In the genomic region with DNA sequence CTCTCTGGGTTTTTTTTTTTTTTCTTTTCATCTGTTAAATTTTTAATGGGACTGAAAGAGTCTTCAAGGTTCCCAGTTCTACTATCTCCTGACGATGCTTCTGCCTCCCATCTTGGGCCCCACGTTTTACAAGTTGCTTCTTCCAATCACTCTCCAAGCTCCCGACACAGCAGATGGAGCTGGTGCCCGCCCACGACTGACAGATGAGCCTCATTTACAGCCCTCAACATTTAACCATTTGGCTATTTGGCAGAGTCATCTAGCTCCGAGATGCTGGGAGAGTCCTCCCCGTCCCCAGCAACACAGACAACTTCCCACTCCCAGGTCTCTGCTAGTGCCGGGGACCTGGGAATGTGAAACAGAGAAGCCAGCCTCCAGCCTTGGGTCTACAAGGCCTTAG, we compare ENCODE assay signal across 21 cellular contexts.
DNase-seq lines count a peak whose midpoint lies in the region; ATAC-seq and TF ChIP-seq lines count a peak whose summit lies in the region.
"Had no signal": no experiment of that assay in that cellular context is flagged by ENCODE, and none has a peak within 500 bp of the region (broad histone marks: within the 10 kb centered on the region; RNA-seq: fewer than 3 reads in every experiment).

No MANE protein-coding gene starts in this region.

- no peaks in the 10 kb centered on the region for H3K36me3 ChIP-seq in BE2C
- H3K36me3 ChIP-seq: BLaER1 had no signal

- ATAC-seq in HG03521 (IDR thresholded peaks at IDR 0.05; ENCODE audit: unreplicated experiment) = no peak
- ATAC-seq: K562, Panc1 had no signal

- DNase-seq in NCI-H524 (lab: John Stamatoyannopoulos, UW) (peak; percentile 43 to 71), NCI-H524 treated with DMSO at 0.1 percent for 48 hours (lab: John Stamatoyannopoulos, UW) (no peak), amygdala (lab: John Stamatoyannopoulos, UW) (peak in 32 of 56 donors; percentile 2 to 75 (median 21)), left kidney (ENCODE audit: low read depth, low spot score) (peak; percentile 3), superior temporal gyrus (ENCODE audit: extremely low spot score) (peak; percentile 61), ecto neural progenitor cell (ENCODE audit: low spot score) (no peak), BE2C (no peak)
- DNase-seq: ACHN; CD4-positive, CD25-positive, alpha-beta regulatory T cell; DMS53; GM23248; H7; Kasumi-1; NCI-H2029; NCI-H2227 treated with DMSO at 0.1 percent for 48 hours; NCI-H510A treated with DMSO at 0.1 percent for 48 hours; SHP77 treated with DMSO at 0.1 percent for 48 hours had no signal

- H3K4me3 ChIP-seq in BE2C (ENCODE audit: low read depth, low read length) = no peak overlapping the region
- H3K4me3 ChIP-seq: BLaER1, GM23248, K562 had no signal

- H3K4me1 ChIP-seq in BE2C = no peaks in the 10 kb centered on the region
- H3K4me1 ChIP-seq: BLaER1 had no signal

- no peaks in the 10 kb centered on the region for H3K9me3 ChIP-seq in BE2C
- H3K9me3 ChIP-seq: BLaER1 had no signal

- no peaks in the 10 kb centered on the region for H3K27me3 ChIP-seq in BE2C
- H3K27me3 ChIP-seq: BLaER1 had no signal

- no peak for TF ChIP-seq CTCF in BE2C (IDR thresholded peaks at IDR 0.05; ENCODE audit: low read depth, low read length)

Comparison
In these comparisons a context has a peak if more than half of its experiments do, and no peak if none do; other contexts are left out.
1. DNase-seq: peak in NCI-H524 (2 of 2), amygdala (32 of 56), left kidney (single experiment) and superior temporal gyrus (single experiment); none in NCI-H524 treated with DMSO at 0.1 percent for 48 hours (single experiment), ecto neural progenitor cell (single experiment) and BE2C (single experiment).